Comparison of ENCODE assay signal across 10 cellular contexts in the genomic region with DNA sequence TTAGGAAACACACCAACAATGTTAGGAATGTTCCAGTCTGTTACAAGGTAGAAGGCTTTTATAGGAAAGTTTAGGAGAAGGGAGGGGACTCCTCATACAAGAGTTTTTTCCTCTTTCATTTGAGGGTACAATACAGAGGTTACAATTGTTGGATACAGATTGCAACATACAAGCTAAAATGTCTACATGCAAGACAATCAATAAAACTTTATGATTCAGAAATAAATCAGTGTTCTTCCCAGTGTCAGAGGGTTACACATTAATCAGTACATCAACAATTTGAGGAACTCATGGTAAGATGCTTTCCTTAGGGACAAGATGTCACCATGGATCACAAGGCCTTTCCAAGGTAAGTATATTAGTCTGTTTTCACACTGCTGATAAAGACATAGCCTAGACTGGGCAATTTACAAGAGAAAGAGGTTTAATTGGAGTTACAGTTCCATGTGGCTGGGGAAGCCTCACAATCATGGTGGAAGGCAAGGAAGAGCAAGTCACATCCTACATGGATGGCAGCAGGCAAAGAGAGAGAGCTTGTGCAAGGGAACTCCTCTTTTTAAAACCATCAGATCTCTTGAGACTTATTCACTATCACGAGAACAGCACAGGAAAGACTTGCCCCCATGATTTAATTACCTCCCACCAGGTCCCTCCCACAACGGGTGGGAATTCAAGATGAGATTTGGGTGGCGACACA. TPM values are rescaled to one million over a fixed set of nuclear protein-coding genes. Genes with fewer than 3 reads are reported as not detected.
A peak's percentile ranks its signal among the peaks of the same experiment; 100 is the strongest.
DNase-seq lines count a peak whose midpoint lies in the region; ATAC-seq, FAIRE-seq and TF ChIP-seq lines count a peak whose summit lies in the region.
"Not testable (repeated sequence)": the region's sequence is repeated elsewhere in the genome, so short reads cannot be mapped to it uniquely, and the experiment has no call there.
"Had no signal": no experiment of that assay in that cellular context is flagged by ENCODE, and none has a peak within 500 bp of the region (broad histone marks: within the 10 kb centered on the region; RNA-seq: fewer than 3 reads in every experiment).

No MANE protein-coding gene starts in this region.

- H3K27ac ChIP-seq in K562 (ENCODE audit: extremely low read depth, low read depth, low read length); endothelial cell of umbilical vein (ENCODE audit: insufficient read depth, low read depth, low read length): not testable (repeated sequence)

- TF ChIP-seq POLR2A in GM12892 (IDR thresholded peaks at IDR 0.05; ENCODE audit: low read depth, low read length); K562 (conservative IDR thresholded peaks at IDR 0.05); endothelial cell of umbilical vein (IDR thresholded peaks at IDR 0.05; ENCODE audit: low read depth, low read length): not testable (repeated sequence)

- 8% methylated on average over 3 of the region's 3 CpGs for WGBS in K562 (ENCODE audit: insufficient coverage, low coverage, missing lambda C conversion rate)

- not testable (repeated sequence) for TF ChIP-seq RAD21 in K562 (CRISPR knock-in tag; conservative IDR thresholded peaks at IDR 0.05 in 1 of 2, IDR thresholded peaks at IDR 0.05 in 1 of 2)

- not testable (repeated sequence) for TF ChIP-seq EP300 in K562 (IDR thresholded peaks at IDR 0.05; ENCODE audit: low read length)

- H3K9ac ChIP-seq in K562 (ENCODE audit: insufficient read depth in 1 of 2, low read depth in 2 of 2, low read length in 2 of 2); endothelial cell of umbilical vein (replicated peaks; ENCODE audit: extremely low read depth, insufficient read depth, low read length): not testable (repeated sequence)

- not testable (repeated sequence) for H3K9me3 ChIP-seq in K562 (replicated peaks; ENCODE audit: control insufficient read depth, insufficient read depth, low read depth, low read length); endothelial cell of umbilical vein (replicated peaks; ENCODE audit: control insufficient read depth, insufficient read depth, low read length); mucosa of descending colon

- not testable (repeated sequence) for ATAC-seq in K562
- ATAC-seq in left colon: peak; percentile 62
- peak; percentile 73 for ATAC-seq in mucosa of descending colon

- POLR2A ChIA-PET in K562 (lab: Yijun Ruan, JAX); endothelial cell of umbilical vein (lab: Charles Lee): not testable (repeated sequence)

- not testable (repeated sequence) for H3K9me1 ChIP-seq in K562 (ENCODE audit: control insufficient read depth, insufficient read depth, low read length); endothelial cell of umbilical vein (replicated peaks; ENCODE audit: control insufficient read depth, extremely low read depth, insufficient read depth, low read length)

- not testable (repeated sequence) for TF ChIP-seq CTCF in K562 (IDR thresholded peaks at IDR 0.05 in 2 of 3, conservative IDR thresholded peaks at IDR 0.05 in 1 of 3; ENCODE audit: insufficient read depth in 2 of 3, low read depth in 1 of 3, low read length in 3 of 3); endothelial cell of umbilical vein (IDR thresholded peaks at IDR 0.05; ENCODE audit: extremely low read depth in 1 of 2, insufficient read depth in 1 of 2, low read depth in 1 of 2, low read length in 2 of 2); mucosa of descending colon (IDR thresholded peaks at IDR 0.05)

- CTCF ChIA-PET in K562 (lab: Yijun Ruan, JAX; ENCODE audit: low intra/inter-chr PET ratio); endothelial cell of umbilical vein (lab: Charles Lee): not testable (repeated sequence)

- H3K36me3 ChIP-seq in K562 (ENCODE audit: control insufficient read depth, insufficient read depth, low read length); endothelial cell of umbilical vein (ENCODE audit: control insufficient read depth in 2 of 2, extremely low read depth in 1 of 2, insufficient read depth in 2 of 2, low read length in 2 of 2); mucosa of descending colon (ENCODE audit: low read depth): not testable (repeated sequence)

- dilution Hi-C loops in endothelial cell of umbilical vein (cut with MboI; ENCODE audit: extremely low pct_ligation_motif_present, low sequenced_read_pairs): not testable (repeated sequence)

- in situ Hi-C loops in K562 (cut with MboI): not testable (repeated sequence)

- not testable (repeated sequence) for H4K20me1 ChIP-seq in K562 (replicated peaks; ENCODE audit: control insufficient read depth, insufficient read depth, low read length); endothelial cell of umbilical vein (replicated peaks; ENCODE audit: control insufficient read depth, extremely low read depth, insufficient read depth, low read length)

- intact Hi-C loops in K562 (cut with micrococcal nuclease); endothelial cell of umbilical vein (cut with micrococcal nuclease); left colon (cut with DNase I, micrococcal nuclease); mucosa of descending colon (cut with DNase I, micrococcal nuclease): not testable (repeated sequence)

- peak; percentile 14 for FAIRE-seq in GM12892 (lab: Jason Lieb, UNC)
- FAIRE-seq in K562 (lab: Jason Lieb, UNC): not testable (repeated sequence)
- FAIRE-seq in endothelial cell of umbilical vein (lab: Jason Lieb, UNC): peak; percentile 12
- peak; percentile 58 for FAIRE-seq in urothelium cell line (lab: Jason Lieb, UNC)

- not testable (repeated sequence) for H3K4me2 ChIP-seq in K562 (ENCODE audit: insufficient read depth, low read length); endothelial cell of umbilical vein (ENCODE audit: insufficient read depth, low read length)

- H3K4me1 ChIP-seq in K562 (replicated peaks in 1 of 2; ENCODE audit: control insufficient read depth in 2 of 2, insufficient read depth in 2 of 2, low read length in 2 of 2); endothelial cell of umbilical vein (ENCODE audit: control insufficient read depth, extremely low read depth, insufficient read depth, low read length); mucosa of descending colon (ENCODE audit: low read depth): not testable (repeated sequence)

- H3K4me3 ChIP-seq in K562; endothelial cell of umbilical vein (replicated peaks in 1 of 3; ENCODE audit: insufficient read depth in 1 of 3, low read depth in 1 of 3, low read length in 3 of 3); mucosa of descending colon: not testable (repeated sequence)

- H3K79me2 ChIP-seq in K562 (ENCODE audit: control insufficient read depth, insufficient read depth, low read length); endothelial cell of umbilical vein (ENCODE audit: control insufficient read depth, insufficient read depth, low read length): not testable (repeated sequence)

- not testable (repeated sequence) for H3K27me3 ChIP-seq in K562 (ENCODE audit: control insufficient read depth in 2 of 2, insufficient read depth in 2 of 2, low read length in 2 of 2)
- peaks cover 13 to 18% of the 10 kb centered on the region in 2 experiments for H3K27me3 ChIP-seq in endothelial cell of umbilical vein (ENCODE audit: control insufficient read depth in 2 of 2, insufficient read depth in 2 of 2, low read length in 2 of 2)

- H2AFZ ChIP-seq in K562 (ENCODE audit: low read depth, low read length); endothelial cell of umbilical vein (ENCODE audit: low read depth, low read length): not testable (repeated sequence)

- BruUV-seq in K562 (replicated peaks; lab: Mats Ljungman, UMichigan); endothelial cell of umbilical vein (replicated peaks; lab: Mats Ljungman, UMichigan): not testable (repeated sequence)

- DNase-seq in GM12892 (ENCODE audit: insufficient read length); K562 (ENCODE audit: extremely low read depth in 1 of 4, low spot score in 3 of 4); endothelial cell of umbilical vein (ENCODE audit: low read depth, low spot score); left colon; mucosa of descending colon; urothelium cell line (ENCODE audit: low spot score): not testable (repeated sequence)

RNA-seq across cellular contexts. Expression of gene NUDCD3, which starts 16.3 kb away (rescaled TPM):
- 36.7 TPM for polyA plus RNA-seq in GM12892 (2012; ENCODE audit: missing spikeins)
- 63.6 and 73.8 TPM in 2 replicates for total RNA-seq in K562 (2011; cell fraction: chromatin; rRNA removed; ENCODE audit: low replicate concordance)
- 37.4 and 47.0 TPM in 2 replicates for total RNA-seq in K562 (2011; cell fraction: nucleolus; rRNA removed)
- 50.4 and 63.1 TPM in 2 replicates for total RNA-seq in K562 (2011; cell fraction: nucleoplasm; rRNA removed)
- 38.9 and 44.2 TPM in 2 replicates for total RNA-seq in K562 (2014; rRNA removed)
- 34.1 and 34.5 TPM in 2 replicates for total RNA-seq in K562 (2014; rRNA removed; fragmentation: Illumina TruSeq; extraction: Trizol)
- 32.2 and 36.5 TPM in 2 replicates for total RNA-seq in K562 (2015; rRNA removed; fragmentation: Illumina TruSeq; extraction: Trizol)
- 64.2 and 67.5 TPM in 2 replicates for total RNA-seq in K562 (2021)
- polyA plus RNA-seq in K562 (2011; rRNA removed): 44.1 and 48.8 TPM in 2 replicates
- polyA plus RNA-seq in K562 (2011; cell fraction: cytosol; rRNA removed): 31.6 and 43.3 TPM in 2 replicates
- 40.4 and 53.9 TPM in 2 replicates for polyA plus RNA-seq in K562 (2011; cell fraction: nucleus; rRNA removed)
- polyA plus RNA-seq in K562 (2012): 43.7 and 44.4 TPM in 2 replicates
- 36.6 and 42.6 TPM in 2 replicates for polyA plus RNA-seq in K562 (2014; fragmentation: Illumina TruSeq; extraction: Trizol)
- 10 to 100 TPM; 24.8 to 51.1 TPM for polyA plus RNA-seq in K562 (2014; fragmentation: Nextera tagmentation; extraction: Ambion mirVana)
- polyA plus RNA-seq in K562 (2014; rRNA removed): 33.2 and 37.9 TPM in 2 replicates
- polyA minus RNA-seq in K562 (2011; rRNA and poly(A)+ RNA removed): 87.8 and 95.8 TPM in 2 replicates
- 34.4 and 44.3 TPM in 2 replicates for polyA minus RNA-seq in K562 (2011; cell fraction: cytosol; rRNA and poly(A)+ RNA removed)
- polyA minus RNA-seq in K562 (2011; cell fraction: nucleus; rRNA and poly(A)+ RNA removed): 27.1 and 34.5 TPM in 2 replicates
- total RNA-seq in endothelial cell of umbilical vein: 117 and 137 TPM in 2 replicates
- 39.4 and 50.6 TPM in 2 replicates for polyA plus RNA-seq in endothelial cell of umbilical vein
- 48.7 and 53.4 TPM in 2 replicates for polyA plus RNA-seq in endothelial cell of umbilical vein (2011; cell fraction: cytosol; rRNA removed)
- polyA plus RNA-seq in endothelial cell of umbilical vein (2011; cell fraction: nucleus; rRNA removed): 82.9 and 92.9 TPM in 2 replicates
- 69.6 and 73.3 TPM in 2 replicates for polyA plus RNA-seq in endothelial cell of umbilical vein (2012)
- polyA minus RNA-seq in endothelial cell of umbilical vein: 120 TPM in 2 replicates
- polyA minus RNA-seq in endothelial cell of umbilical vein (2011; cell fraction: cytosol; rRNA and poly(A)+ RNA removed): 13.2 TPM
- 42.1 and 42.9 TPM in 2 replicates for polyA minus RNA-seq in endothelial cell of umbilical vein (2011; cell fraction: nucleus; rRNA and poly(A)+ RNA removed)
- 10 to 100 TPM; 66.3 to 72.4 TPM for total RNA-seq in left colon
- total RNA-seq in mucosa of descending colon: 100 to 1,000 TPM in 1 of 3 donors, 10 to 100 TPM in 2; 66.3 to 108 (median 76.0) TPM

RNA-seq across cellular contexts. Expression of gene NPC1L1, which starts 34.4 kb away (rescaled TPM):
- polyA plus RNA-seq in GM12892 (2012; ENCODE audit: missing spikeins): 0.08 TPM
- 0.26 and 0.81 TPM in 2 replicates for total RNA-seq in K562 (2011; cell fraction: chromatin; rRNA removed; ENCODE audit: low replicate concordance)
- 0.33 and 0.39 TPM in 2 replicates for total RNA-seq in K562 (2011; cell fraction: nucleolus; rRNA removed)
- 0.15 and 0.37 TPM in 2 replicates for total RNA-seq in K562 (2011; cell fraction: nucleoplasm; rRNA removed)
- 0.18 TPM in 1 of 2 replicates, not detected in the other for total RNA-seq in K562 (2014; rRNA removed)
- not detected in 2 replicates for total RNA-seq in K562 (2014; rRNA removed; fragmentation: Illumina TruSeq; extraction: Trizol)
- total RNA-seq in K562 (2015; rRNA removed; fragmentation: Illumina TruSeq; extraction: Trizol): not detected in 2 replicates
- total RNA-seq in K562 (2021): 0.02 and 0.07 TPM in 2 replicates
- 0.08 and 0.14 TPM in 2 replicates for polyA plus RNA-seq in K562 (2011; rRNA removed)
- 0.10 and 0.18 TPM in 2 replicates for polyA plus RNA-seq in K562 (2011; cell fraction: cytosol; rRNA removed)
- polyA plus RNA-seq in K562 (2011; cell fraction: nucleus; rRNA removed): 0.74 and 1.1 TPM in 2 replicates
- 0.08 and 0.11 TPM in 2 replicates for polyA plus RNA-seq in K562 (2012)
- 0.01 and 0.06 TPM in 2 replicates for polyA plus RNA-seq in K562 (2014; fragmentation: Illumina TruSeq; extraction: Trizol)
- not detected for polyA plus RNA-seq in K562 (2014; fragmentation: Nextera tagmentation; extraction: Ambion mirVana)
- polyA plus RNA-seq in K562 (2014; rRNA removed): 0.07 TPM in 1 of 2 replicates, not detected in the other
- polyA minus RNA-seq in K562 (2011; rRNA and poly(A)+ RNA removed): 0.06 and 0.11 TPM in 2 replicates
- polyA minus RNA-seq in K562 (2011; cell fraction: cytosol; rRNA and poly(A)+ RNA removed): not detected in 2 replicates
- 0.13 and 0.44 TPM in 2 replicates for polyA minus RNA-seq in K562 (2011; cell fraction: nucleus; rRNA and poly(A)+ RNA removed)
- not detected in 2 replicates for total RNA-seq in endothelial cell of umbilical vein
- not detected in 2 replicates for polyA plus RNA-seq in endothelial cell of umbilical vein
- polyA plus RNA-seq in endothelial cell of umbilical vein (2011; cell fraction: cytosol; rRNA removed): not detected in 2 replicates
- not detected in 2 replicates for polyA plus RNA-seq in endothelial cell of umbilical vein (2011; cell fraction: nucleus; rRNA removed)
- polyA plus RNA-seq in endothelial cell of umbilical vein (2012): not detected in 2 replicates
- polyA minus RNA-seq in endothelial cell of umbilical vein: not detected in 2 replicates
- not detected for polyA minus RNA-seq in endothelial cell of umbilical vein (2011; cell fraction: cytosol; rRNA and poly(A)+ RNA removed)
- polyA minus RNA-seq in endothelial cell of umbilical vein (2011; cell fraction: nucleus; rRNA and poly(A)+ RNA removed): not detected in 2 replicates
- total RNA-seq in left colon: under 1 TPM in 1 of 2 donors, not detected in 1; 0.06 TPM
- total RNA-seq in mucosa of descending colon: under 1 TPM in 2 of 3 donors, not detected in 1; 0.12 to 0.82 TPM
- total RNA-seq: A673; CD8-positive, alpha-beta memory T cell had no signal
- polyA plus RNA-seq: CD14-positive monocyte; CD4-positive, alpha-beta memory T cell; CD8-positive, alpha-beta memory T cell had no signal
